In the genomic region with DNA sequence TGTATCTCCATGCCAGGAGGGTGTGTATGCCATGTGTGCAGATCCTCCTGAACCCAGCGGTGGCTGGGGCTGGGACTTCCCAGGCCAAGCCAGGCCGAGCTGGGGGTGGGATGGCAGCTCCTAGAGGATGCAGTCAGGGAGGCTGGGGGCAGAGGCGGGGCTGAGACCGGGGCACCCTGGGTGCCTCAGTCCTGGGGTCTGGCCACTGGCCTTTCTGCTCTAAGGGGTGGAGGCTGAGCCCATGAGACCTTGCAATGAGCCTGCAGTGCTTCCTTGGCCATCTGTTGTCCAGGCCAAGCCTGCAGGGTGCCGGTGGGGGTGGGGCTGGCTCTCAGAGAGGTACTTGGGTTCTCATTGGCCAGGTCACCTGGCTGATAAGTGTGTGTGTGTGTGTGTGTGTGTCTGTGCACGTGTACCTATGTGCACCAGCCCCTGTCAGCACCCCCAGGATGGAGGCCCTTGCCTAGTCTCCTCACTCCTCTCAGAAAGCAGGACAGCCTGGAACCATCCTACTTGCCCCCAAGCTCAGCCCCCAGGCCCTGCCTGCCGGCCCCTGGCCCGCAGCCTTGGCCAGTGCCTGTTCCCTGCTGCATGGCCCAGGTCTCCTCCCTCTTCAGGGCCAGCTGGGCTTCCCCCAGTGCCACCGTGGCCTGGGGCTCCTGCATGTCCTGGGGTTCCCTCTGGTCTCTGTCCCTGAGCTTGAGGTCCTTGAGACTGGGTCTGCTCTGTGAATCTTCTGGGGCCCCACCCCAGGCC, we compare ENCODE assay signal across 13 cellular contexts. TPM values are rescaled to one million over a fixed set of nuclear protein-coding genes. Genes with fewer than 3 reads are reported as not detected.
A peak's percentile ranks its signal among the peaks of the same experiment; 100 is the strongest.
DNase-seq lines count a peak whose midpoint lies in the region; ATAC-seq and TF ChIP-seq lines count a peak whose summit lies in the region.
"Had no signal": no experiment of that assay in that cellular context is flagged by ENCODE, and none has a peak within 500 bp of the region (broad histone marks: within the 10 kb centered on the region; RNA-seq: fewer than 3 reads in every experiment).

No MANE protein-coding gene starts in this region.

- no peak for TF ChIP-seq EP300 in esophagus muscularis mucosa (IDR thresholded peaks at IDR 0.05)

- no peak for TF ChIP-seq POLR2A in esophagus muscularis mucosa (IDR thresholded peaks at IDR 0.05; ENCODE audit: low read depth)

- peaks cover 87 to 94% (median 92%) of the 10 kb centered on the region in 10 experiments for H3K4me1 ChIP-seq in BLaER1 treated with 17β-estradiol and CSF1 and Interleukin-3, amounts not matched to agents 10 nM and 100 nM
- H3K4me1 ChIP-seq in esophagus muscularis mucosa = peaks cover 22 to 71% (median 66%) of the 10 kb centered on the region in 4 donors

- H3K27ac Mint-ChIP-seq in effector memory CD8-positive, alpha-beta T cell = peak overlapping the region in 1 of 2 donors; percentile 12
- H3K27ac Mint-ChIP-seq: activated CD4-positive, alpha-beta memory T cell treated with anti-CD3 and anti-CD28 coated beads for 36 hours; activated T-cell treated with anti-CD3 and anti-CD28 coated beads, Interleukin-2, amount 50 U/mL, for 72 hours; memory B cell had no signal

- intact Hi-C loops in left colon (cut with DNase I, micrococcal nuclease) (no loop called here), esophagus muscularis mucosa (cut with DNase I) (no loop called here)

- peak overlapping the region in 7 of 11 experiments; percentile 2 to 57 (median 46); a peak in 10 of 22 replicates for H3K9ac ChIP-seq in BLaER1 treated with 17β-estradiol and CSF1 and Interleukin-3, amounts not matched to agents 10 nM and 100 nM

- no peaks in the 10 kb centered on the region for H3K36me3 ChIP-seq in BLaER1 treated with 17β-estradiol and CSF1 and Interleukin-3, amounts not matched to agents 10 nM and 100 nM
- no peaks in the 10 kb centered on the region for H3K36me3 ChIP-seq in esophagus muscularis mucosa
- H3K36me3 ChIP-seq: gastroesophageal sphincter had no signal

- no peak for TF ChIP-seq CTCF in esophagus muscularis mucosa (IDR thresholded peaks at IDR 0.05)

- no peak overlapping the region for H3K4me3 ChIP-seq in BLaER1 treated with 17β-estradiol and CSF1 and Interleukin-3, amounts not matched to agents 10 nM and 100 nM
- no peak overlapping the region for H3K4me3 ChIP-seq in esophagus muscularis mucosa
- H3K4me3 ChIP-seq: gastroesophageal sphincter had no signal

- H3K4me2 ChIP-seq in BLaER1 treated with 17β-estradiol and CSF1 and Interleukin-3, amounts not matched to agents 10 nM and 100 nM = peak overlapping the region; percentile 76 to 92 (median 81)

- peak; percentile 30 for DNase-seq in NCI-H774 (lab: John Stamatoyannopoulos, UW)
- peak in 1 of 2 donors; percentile 49 for DNase-seq in left colon
- DNase-seq in esophagus muscularis mucosa (ENCODE audit: extremely low spot score) = no peak
- no peak for DNase-seq in effector memory CD8-positive, alpha-beta T cell
- no peak for DNase-seq in DMS79 treated with DMSO at 0.1 percent for 48 hours (lab: John Stamatoyannopoulos, UW)
- DNase-seq: activated CD4-positive, alpha-beta memory T cell treated with anti-CD3 and anti-CD28 coated beads for 36 hours; activated T-cell treated with anti-CD3 and anti-CD28 coated beads, Interleukin-2, amount 50 U/mL, for 72 hours; occipital lobe; stimulated activated naive CD8-positive, alpha-beta T cell treated with anti-CD3 and anti-CD28 coated beads, Interleukin-15, Interleukin-2, amounts not matched to agents 100 U/mL and 50 U/mL, for 24 hours had no signal

- H3K4me1 Mint-ChIP-seq in effector memory CD8-positive, alpha-beta T cell (ENCODE audit: low read depth in 2 of 2) = peaks cover 6% of the 10 kb centered on the region in 2 donors

- no peaks in the 10 kb centered on the region for H3K9me3 ChIP-seq in BLaER1 treated with 17β-estradiol and CSF1 and Interleukin-3, amounts not matched to agents 10 nM and 100 nM (replicated peaks in 1 of 11)
- H3K9me3 ChIP-seq in esophagus muscularis mucosa = no peaks in the 10 kb centered on the region
- H3K9me3 ChIP-seq: gastroesophageal sphincter had no signal

- H3K36me3 Mint-ChIP-seq in effector memory CD8-positive, alpha-beta T cell (ENCODE audit: insufficient read depth) = no peaks in the 10 kb centered on the region
- H3K36me3 Mint-ChIP-seq: activated CD4-positive, alpha-beta memory T cell treated with anti-CD3 and anti-CD28 coated beads for 36 hours; memory B cell had no signal

- H4K20me1 ChIP-seq in BLaER1 treated with 17β-estradiol and CSF1 and Interleukin-3, amounts not matched to agents 10 nM and 100 nM = no peaks in the 10 kb centered on the region

- H3K4me3 Mint-ChIP-seq in effector memory CD8-positive, alpha-beta T cell = no peak overlapping the region
- H3K4me3 Mint-ChIP-seq: activated CD4-positive, alpha-beta memory T cell treated with anti-CD3 and anti-CD28 coated beads for 36 hours; activated T-cell treated with anti-CD3 and anti-CD28 coated beads, Interleukin-2, amount 50 U/mL, for 72 hours; memory B cell had no signal

- peaks cover 8 to 27% of the 10 kb centered on the region in 2 donors for H3K27me3 Mint-ChIP-seq in effector memory CD8-positive, alpha-beta T cell

- peak overlapping the region in 7 of 11 experiments; percentile 40 to 62 (median 49); a peak in 12 of 22 replicates for H3K27ac ChIP-seq in BLaER1 treated with 17β-estradiol and CSF1 and Interleukin-3, amounts not matched to agents 10 nM and 100 nM
- H3K27ac ChIP-seq in esophagus muscularis mucosa (replicated peaks in 1 of 4) = no peak overlapping the region

- H3K9me3 Mint-ChIP-seq in effector memory CD8-positive, alpha-beta T cell = no peaks in the 10 kb centered on the region
- H3K9me3 Mint-ChIP-seq: activated CD4-positive, alpha-beta memory T cell treated with anti-CD3 and anti-CD28 coated beads for 36 hours; activated T-cell treated with anti-CD3 and anti-CD28 coated beads, Interleukin-2, amount 50 U/mL, for 72 hours; memory B cell had no signal

- ATAC-seq in left colon = peak; percentile 17
- ATAC-seq in effector memory CD8-positive, alpha-beta T cell (replicated peaks) = no peak
- ATAC-seq: activated T-cell treated with anti-CD3 and anti-CD28 coated beads, Interleukin-2, amount 50 U/mL, for 72 hours; gastroesophageal sphincter; stimulated activated naive CD8-positive, alpha-beta T cell treated with anti-CD3 and anti-CD28 coated beads, Interleukin-15, Interleukin-2, amounts not matched to agents 100 U/mL and 50 U/mL, for 24 hours had no signal

- H3K27me3 ChIP-seq in BLaER1 treated with 17β-estradiol and CSF1 and Interleukin-3, amounts not matched to agents 10 nM and 100 nM = no peaks in the 10 kb centered on the region
- H3K27me3 ChIP-seq in esophagus muscularis mucosa = peaks cover 0 to 14% (median 2%) of the 10 kb centered on the region in 4 donors

- 87% methylated on average over 3 of the region's 9 CpGs for WGBS in esophagus muscularis mucosa

RNA-seq across cellular contexts. Expression of gene TNFAIP2, which starts 10.6 kb away (rescaled TPM):
- total RNA-seq in left colon (10 to 100 TPM; 14.9 to 40.8 TPM), esophagus muscularis mucosa (100 to 1,000 TPM in 1 of 4 donors, 10 to 100 TPM in 3; 29.0 to 104 (median 74.0) TPM)
- total RNA-seq: SK-MEL-5 had no signal

RNA-seq across cellular contexts. Expression of gene EXOC3L4, which starts 18.1 kb away (rescaled TPM):
- total RNA-seq in left colon (10 to 100 TPM; 13.5 to 27.4 TPM), esophagus muscularis mucosa (1 to 10 TPM in 3 of 4 donors, under 1 TPM in 1; 0.42 to 2.0 (median 1.2) TPM)
- total RNA-seq: activated CD4-positive, alpha-beta memory T cell treated with anti-CD3 and anti-CD28 coated beads for 36 hours; activated T-cell treated with anti-CD3 and anti-CD28 coated beads, Interleukin-2, amount 50 U/mL, for 72 hours; SK-MEL-5 had no signal

RNA-seq across cellular contexts. Expression of gene LBHD2, which starts 28.7 kb away (rescaled TPM):
- total RNA-seq in left colon = not detected
- total RNA-seq in esophagus muscularis mucosa = not detected
- total RNA-seq: activated CD4-positive, alpha-beta memory T cell treated with anti-CD3 and anti-CD28 coated beads for 36 hours; activated T-cell treated with anti-CD3 and anti-CD28 coated beads, Interleukin-2, amount 50 U/mL, for 72 hours; gastroesophageal sphincter; occipital lobe; SK-MEL-5 had no signal

RNA-seq across cellular contexts. Expression of gene CDC42BPB, which starts 55.3 kb away (rescaled TPM):
- total RNA-seq in left colon = 10 to 100 TPM; 75.5 to 85.2 TPM
- 100 to 1,000 TPM in 2 of 4 donors, 10 to 100 TPM in 2; 93.9 to 132 (median 110) TPM for total RNA-seq in esophagus muscularis mucosa

Comparison
In these comparisons a context has a peak if more than half of its experiments do, and no peak if none do; other contexts are left out.
1. H3K27ac ChIP-seq: peak in BLaER1 treated with 17β-estradiol and CSF1 and Interleukin-3, amounts not matched to agents 10 nM and 100 nM (7 of 11); none in esophagus muscularis mucosa (0 of 4).
2. RNA of gene EXOC3L4, which starts 18.1 kb away (total RNA-seq): 13.5 to 27.4 TPM in left colon; 0.42 to 2.0 TPM in esophagus muscularis mucosa; every median in the first group is over 4 times any median in the second.